ENCODE assay signal across 30 cellular contexts in genomic region chr9:21210311-21210710, GRCh38. TPM values are rescaled to one million over a fixed set of nuclear protein-coding genes. Genes with fewer than 3 reads are reported as not detected.
"Had no signal": no experiment of that assay in that cellular context is flagged by ENCODE, and none has a peak within 500 bp of the region (broad histone marks: within the 10 kb centered on the region; RNA-seq: fewer than 3 reads in every experiment).

No MANE protein-coding gene starts in this region.

- H3K27ac Mint-ChIP-seq: activated CD4-positive, alpha-beta memory T cell treated with anti-CD3 and anti-CD28 coated beads for 36 hours; activated CD4-positive, alpha-beta T cell treated with anti-CD3 and anti-CD28 coated beads for 36 hours; activated CD4-positive, alpha-beta T cell treated with anti-CD3 and anti-CD28 coated beads, Interleukin-2, amount 10 ng/mL, durations not matched to agents 24 days and 14 days; activated CD8-positive, alpha-beta T cell treated with anti-CD3 and anti-CD28 coated beads, Interleukin-2, amount 10 ng/mL, durations not matched to agents 7 days and 5 days; activated naive CD4-positive, alpha-beta T cell treated with anti-CD3 and anti-CD28 coated beads, Interleukin-2, amount 10 ng/mL, durations not matched to agents 7 days and 5 days; activated naive CD4-positive, alpha-beta T cell treated with anti-CD3 and anti-CD28 coated beads, Interleukin-2, amount 50 U/mL, for 72 hours; activated T-helper 2 cell treated with anti-CD3 and anti-CD28 coated beads, Interferon-gamma antibody, Interleukin-2, Interleukin-4, amounts not matched to agents 10 μg/mL and 5 μg/mL and 100 μg/mL, durations not matched to agents 14 hours and 24 hours and 36 hours; dendritic cell treated with granulocyte-macrophage colony-stimulating factor and Interleukin-4, amounts not matched to agents 40 ng/mL and 50 ng/mL, for 4 days; endodermal cell had no signal

- H3K9me3 ChIP-seq: adrenal gland, body of pancreas, colonic mucosa, gastrocnemius medialis, heart left ventricle had no signal

- H3K4me1 ChIP-seq: adrenal gland, body of pancreas, colonic mucosa, foreskin keratinocyte, gastrocnemius medialis, heart left ventricle had no signal

- H3K27ac ChIP-seq: adrenal gland, body of pancreas, colonic mucosa, dorsolateral prefrontal cortex, foreskin keratinocyte, gastrocnemius medialis, heart left ventricle had no signal

- H3K4me1 Mint-ChIP-seq: endodermal cell had no signal

- H3K4me3 ChIP-seq: adrenal gland, body of pancreas, colonic mucosa, dorsolateral prefrontal cortex, gastrocnemius medialis, heart left ventricle had no signal

- H3K27me3 ChIP-seq: adrenal gland, body of pancreas, colonic mucosa, gastrocnemius medialis, heart left ventricle had no signal

- DNase-seq: activated CD4-positive, alpha-beta memory T cell treated with anti-CD3 and anti-CD28 coated beads for 36 hours; activated CD4-positive, alpha-beta T cell treated with anti-CD3 and anti-CD28 coated beads for 36 hours; activated CD4-positive, alpha-beta T cell treated with anti-CD3 and anti-CD28 coated beads, Interleukin-2, amount 10 ng/mL, durations not matched to agents 24 days and 14 days; activated CD4-positive, CD25-positive, alpha-beta regulatory T cell; activated CD4-positive, CD25-positive, alpha-beta regulatory T cell treated with anti-CD3 and anti-CD28 coated beads, Interleukin-2, amount 50 U/mL, for 72 hours; activated CD8-positive, alpha-beta T cell treated with anti-CD3 and anti-CD28 coated beads, Interleukin-2, amount 10 ng/mL, durations not matched to agents 7 days and 5 days; activated effector memory CD4-positive, alpha-beta T cell treated with anti-CD3 and anti-CD28 coated beads, Interleukin-2, amount 50 U/mL, for 16 hours; activated naive CD4-positive, alpha-beta T cell treated with anti-CD3 and anti-CD28 coated beads, Interleukin-2, amount 10 ng/mL, durations not matched to agents 7 days and 5 days; activated T-cell treated with anti-CD3 and anti-CD28 coated beads, Interleukin-2, amount 50 U/mL, for 4 hours; adrenal gland; amygdala; body of pancreas; caudate nucleus; colonic mucosa; effector memory CD4-positive, alpha-beta T cell; endodermal cell; foreskin keratinocyte; gastrocnemius medialis; glutamatergic neuron; heart left ventricle; T-helper 2 cell had no signal

- H3K36me3 Mint-ChIP-seq: activated CD4-positive, alpha-beta memory T cell treated with anti-CD3 and anti-CD28 coated beads for 36 hours; activated naive CD4-positive, alpha-beta T cell treated with anti-CD3 and anti-CD28 coated beads, Interleukin-2, amount 10 ng/mL, durations not matched to agents 7 days and 5 days; activated naive CD4-positive, alpha-beta T cell treated with anti-CD3 and anti-CD28 coated beads, Interleukin-2, amount 50 U/mL, for 72 hours had no signal

- H3K4me3 Mint-ChIP-seq: activated CD4-positive, alpha-beta memory T cell treated with anti-CD3 and anti-CD28 coated beads for 36 hours; activated CD4-positive, alpha-beta T cell treated with anti-CD3 and anti-CD28 coated beads for 36 hours; activated CD4-positive, alpha-beta T cell treated with anti-CD3 and anti-CD28 coated beads, Interleukin-2, amount 10 ng/mL, durations not matched to agents 24 days and 14 days; activated CD8-positive, alpha-beta T cell treated with anti-CD3 and anti-CD28 coated beads, Interleukin-2, amount 10 ng/mL, durations not matched to agents 7 days and 5 days; activated naive CD4-positive, alpha-beta T cell treated with anti-CD3 and anti-CD28 coated beads, Interleukin-2, amount 10 ng/mL, durations not matched to agents 7 days and 5 days; activated T-cell treated with anti-CD3 and anti-CD28 coated beads, Interleukin-2, amount 50 U/mL, for 4 hours; dendritic cell treated with granulocyte-macrophage colony-stimulating factor and Interleukin-4, amounts not matched to agents 40 ng/mL and 50 ng/mL, for 4 days; endodermal cell had no signal

- H3K9me3 Mint-ChIP-seq: activated CD4-positive, alpha-beta memory T cell treated with anti-CD3 and anti-CD28 coated beads for 36 hours; activated CD4-positive, alpha-beta T cell treated with anti-CD3 and anti-CD28 coated beads, Interleukin-2, amount 10 ng/mL, durations not matched to agents 24 days and 14 days; activated naive CD4-positive, alpha-beta T cell treated with anti-CD3 and anti-CD28 coated beads, Interleukin-2, amount 10 ng/mL, durations not matched to agents 7 days and 5 days; activated naive CD4-positive, alpha-beta T cell treated with anti-CD3 and anti-CD28 coated beads, Interleukin-2, amount 50 U/mL, for 72 hours; activated T-cell treated with anti-CD3 and anti-CD28 coated beads, Interleukin-2, amount 50 U/mL, for 4 hours; activated T-helper 2 cell treated with anti-CD3 and anti-CD28 coated beads, Interferon-gamma antibody, Interleukin-2, Interleukin-4, amounts not matched to agents 10 μg/mL and 5 μg/mL and 100 μg/mL, durations not matched to agents 14 hours and 24 hours and 36 hours; dendritic cell treated with granulocyte-macrophage colony-stimulating factor and Interleukin-4, amounts not matched to agents 40 ng/mL and 50 ng/mL, for 4 days; endodermal cell had no signal

- ATAC-seq: activated CD4-positive, alpha-beta T cell treated with anti-CD3 and anti-CD28 coated beads for 36 hours; activated CD8-positive, alpha-beta T cell treated with anti-CD3 and anti-CD28 coated beads, Interleukin-2, amount 10 ng/mL, durations not matched to agents 7 days and 5 days; activated naive CD4-positive, alpha-beta T cell treated with anti-CD3 and anti-CD28 coated beads, Interleukin-2, amount 50 U/mL, for 72 hours; activated T-cell treated with anti-CD3 and anti-CD28 coated beads, Interleukin-2, amount 50 U/mL, for 4 hours; body of pancreas; esophagus mucosa; foreskin keratinocyte; gastrocnemius medialis; heart left ventricle had no signal

- H3K36me3 ChIP-seq: adrenal gland, colonic mucosa, gastrocnemius medialis, heart left ventricle had no signal

RNA-seq across cellular contexts. Expression of gene IFNA10, which starts 3.4 kb away (rescaled TPM):
- total RNA-seq: activated CD4-positive, alpha-beta memory T cell treated with anti-CD3 and anti-CD28 coated beads for 36 hours; activated CD4-positive, alpha-beta T cell treated with anti-CD3 and anti-CD28 coated beads for 36 hours; activated CD4-positive, alpha-beta T cell treated with anti-CD3 and anti-CD28 coated beads, Interleukin-2, amount 10 ng/mL, durations not matched to agents 24 days and 14 days; activated CD8-positive, alpha-beta memory T cell treated with anti-CD3 and anti-CD28 coated beads for 36 hours; activated CD8-positive, alpha-beta T cell treated with anti-CD3 and anti-CD28 coated beads, Interleukin-2, amount 10 ng/mL, durations not matched to agents 7 days and 5 days; activated naive CD4-positive, alpha-beta T cell treated with anti-CD3 and anti-CD28 coated beads, Interleukin-2, amount 50 U/mL, for 72 hours; activated T-cell treated with anti-CD3 and anti-CD28 coated beads, Interleukin-2, amount 50 U/mL, for 4 hours; activated T-helper 2 cell treated with anti-CD3 and anti-CD28 coated beads, Interferon-gamma antibody, Interleukin-2, Interleukin-4, amounts not matched to agents 10 μg/mL and 5 μg/mL and 100 μg/mL, durations not matched to agents 14 hours and 24 hours and 36 hours; adrenal gland; aorta; body of pancreas; colonic mucosa; dorsolateral prefrontal cortex; endodermal cell; epithelial cell of proximal tubule; esophagus mucosa; foreskin keratinocyte; gastrocnemius medialis; heart left ventricle; T-helper 1 cell treated with Interleukin-12 subunit alpha and Interleukin-12 subunit beta and Interleukin-4 antibody, amounts not matched to agents 30 ng/mL and 1 ng/mL, for 36 hours had no signal
- polyA plus RNA-seq: adrenal gland, aorta, foreskin keratinocyte, heart left ventricle had no signal

RNA-seq across cellular contexts. Expression of gene IFNA16, which starts 6.8 kb away (rescaled TPM):
- total RNA-seq: activated CD4-positive, alpha-beta memory T cell treated with anti-CD3 and anti-CD28 coated beads for 36 hours; activated CD4-positive, alpha-beta T cell treated with anti-CD3 and anti-CD28 coated beads for 36 hours; activated CD4-positive, alpha-beta T cell treated with anti-CD3 and anti-CD28 coated beads, Interleukin-2, amount 10 ng/mL, durations not matched to agents 24 days and 14 days; activated CD8-positive, alpha-beta memory T cell treated with anti-CD3 and anti-CD28 coated beads for 36 hours; activated CD8-positive, alpha-beta T cell treated with anti-CD3 and anti-CD28 coated beads, Interleukin-2, amount 10 ng/mL, durations not matched to agents 7 days and 5 days; activated naive CD4-positive, alpha-beta T cell treated with anti-CD3 and anti-CD28 coated beads, Interleukin-2, amount 50 U/mL, for 72 hours; activated T-cell treated with anti-CD3 and anti-CD28 coated beads, Interleukin-2, amount 50 U/mL, for 4 hours; activated T-helper 2 cell treated with anti-CD3 and anti-CD28 coated beads, Interferon-gamma antibody, Interleukin-2, Interleukin-4, amounts not matched to agents 10 μg/mL and 5 μg/mL and 100 μg/mL, durations not matched to agents 14 hours and 24 hours and 36 hours; adrenal gland; aorta; body of pancreas; colonic mucosa; dorsolateral prefrontal cortex; endodermal cell; epithelial cell of proximal tubule; esophagus mucosa; foreskin keratinocyte; gastrocnemius medialis; heart left ventricle; T-helper 1 cell treated with Interleukin-12 subunit alpha and Interleukin-12 subunit beta and Interleukin-4 antibody, amounts not matched to agents 30 ng/mL and 1 ng/mL, for 36 hours had no signal
- polyA plus RNA-seq: adrenal gland, aorta, foreskin keratinocyte, heart left ventricle had no signal

RNA-seq across cellular contexts. Expression of gene IFNA7, which starts 8.3 kb away (rescaled TPM):
- total RNA-seq: activated CD4-positive, alpha-beta memory T cell treated with anti-CD3 and anti-CD28 coated beads for 36 hours; activated CD4-positive, alpha-beta T cell treated with anti-CD3 and anti-CD28 coated beads for 36 hours; activated CD4-positive, alpha-beta T cell treated with anti-CD3 and anti-CD28 coated beads, Interleukin-2, amount 10 ng/mL, durations not matched to agents 24 days and 14 days; activated CD8-positive, alpha-beta memory T cell treated with anti-CD3 and anti-CD28 coated beads for 36 hours; activated CD8-positive, alpha-beta T cell treated with anti-CD3 and anti-CD28 coated beads, Interleukin-2, amount 10 ng/mL, durations not matched to agents 7 days and 5 days; activated naive CD4-positive, alpha-beta T cell treated with anti-CD3 and anti-CD28 coated beads, Interleukin-2, amount 50 U/mL, for 72 hours; activated T-cell treated with anti-CD3 and anti-CD28 coated beads, Interleukin-2, amount 50 U/mL, for 4 hours; activated T-helper 2 cell treated with anti-CD3 and anti-CD28 coated beads, Interferon-gamma antibody, Interleukin-2, Interleukin-4, amounts not matched to agents 10 μg/mL and 5 μg/mL and 100 μg/mL, durations not matched to agents 14 hours and 24 hours and 36 hours; adrenal gland; aorta; body of pancreas; colonic mucosa; dorsolateral prefrontal cortex; endodermal cell; epithelial cell of proximal tubule; esophagus mucosa; foreskin keratinocyte; gastrocnemius medialis; heart left ventricle; T-helper 1 cell treated with Interleukin-12 subunit alpha and Interleukin-12 subunit beta and Interleukin-4 antibody, amounts not matched to agents 30 ng/mL and 1 ng/mL, for 36 hours had no signal
- polyA plus RNA-seq: adrenal gland, aorta, foreskin keratinocyte, heart left ventricle had no signal

RNA-seq across cellular contexts. Expression of gene IFNA17, which starts 17.7 kb away (rescaled TPM):
- total RNA-seq: activated CD4-positive, alpha-beta memory T cell treated with anti-CD3 and anti-CD28 coated beads for 36 hours; activated CD4-positive, alpha-beta T cell treated with anti-CD3 and anti-CD28 coated beads for 36 hours; activated CD4-positive, alpha-beta T cell treated with anti-CD3 and anti-CD28 coated beads, Interleukin-2, amount 10 ng/mL, durations not matched to agents 24 days and 14 days; activated CD8-positive, alpha-beta memory T cell treated with anti-CD3 and anti-CD28 coated beads for 36 hours; activated CD8-positive, alpha-beta T cell treated with anti-CD3 and anti-CD28 coated beads, Interleukin-2, amount 10 ng/mL, durations not matched to agents 7 days and 5 days; activated naive CD4-positive, alpha-beta T cell treated with anti-CD3 and anti-CD28 coated beads, Interleukin-2, amount 50 U/mL, for 72 hours; activated T-cell treated with anti-CD3 and anti-CD28 coated beads, Interleukin-2, amount 50 U/mL, for 4 hours; activated T-helper 2 cell treated with anti-CD3 and anti-CD28 coated beads, Interferon-gamma antibody, Interleukin-2, Interleukin-4, amounts not matched to agents 10 μg/mL and 5 μg/mL and 100 μg/mL, durations not matched to agents 14 hours and 24 hours and 36 hours; adrenal gland; aorta; body of pancreas; colonic mucosa; dorsolateral prefrontal cortex; endodermal cell; epithelial cell of proximal tubule; esophagus mucosa; foreskin keratinocyte; gastrocnemius medialis; heart left ventricle; T-helper 1 cell treated with Interleukin-12 subunit alpha and Interleukin-12 subunit beta and Interleukin-4 antibody, amounts not matched to agents 30 ng/mL and 1 ng/mL, for 36 hours had no signal
- polyA plus RNA-seq: adrenal gland, aorta, foreskin keratinocyte, heart left ventricle had no signal

RNA-seq across cellular contexts. Expression of gene IFNA4, which starts 22.9 kb away (rescaled TPM):
- total RNA-seq: activated CD4-positive, alpha-beta memory T cell treated with anti-CD3 and anti-CD28 coated beads for 36 hours; activated CD4-positive, alpha-beta T cell treated with anti-CD3 and anti-CD28 coated beads for 36 hours; activated CD4-positive, alpha-beta T cell treated with anti-CD3 and anti-CD28 coated beads, Interleukin-2, amount 10 ng/mL, durations not matched to agents 24 days and 14 days; activated CD8-positive, alpha-beta memory T cell treated with anti-CD3 and anti-CD28 coated beads for 36 hours; activated CD8-positive, alpha-beta T cell treated with anti-CD3 and anti-CD28 coated beads, Interleukin-2, amount 10 ng/mL, durations not matched to agents 7 days and 5 days; activated naive CD4-positive, alpha-beta T cell treated with anti-CD3 and anti-CD28 coated beads, Interleukin-2, amount 50 U/mL, for 72 hours; activated T-cell treated with anti-CD3 and anti-CD28 coated beads, Interleukin-2, amount 50 U/mL, for 4 hours; activated T-helper 2 cell treated with anti-CD3 and anti-CD28 coated beads, Interferon-gamma antibody, Interleukin-2, Interleukin-4, amounts not matched to agents 10 μg/mL and 5 μg/mL and 100 μg/mL, durations not matched to agents 14 hours and 24 hours and 36 hours; adrenal gland; aorta; body of pancreas; colonic mucosa; dorsolateral prefrontal cortex; endodermal cell; epithelial cell of proximal tubule; esophagus mucosa; foreskin keratinocyte; gastrocnemius medialis; heart left ventricle; T-helper 1 cell treated with Interleukin-12 subunit alpha and Interleukin-12 subunit beta and Interleukin-4 antibody, amounts not matched to agents 30 ng/mL and 1 ng/mL, for 36 hours had no signal
- polyA plus RNA-seq: adrenal gland, aorta, foreskin keratinocyte, heart left ventricle had no signal
